ENCODE assay signal across 12 cellular contexts in genomic region chr1:214329456-214330220, GRCh38.
"Had no signal": no experiment of that assay in that cellular context is flagged by ENCODE, and none has a peak within 500 bp of the region (broad histone marks: within the 10 kb centered on the region; RNA-seq: fewer than 3 reads in every experiment).

No MANE protein-coding gene starts in this region.

- FAIRE-seq: frontal cortex, urothelium cell line had no signal

- H3K4me3 ChIP-seq: adrenal gland, coronary artery, smooth muscle cell, thoracic aorta had no signal

- H3K9me3 ChIP-seq: adrenal gland, thoracic aorta had no signal

- H3K36me3 Mint-ChIP-seq: natural killer cell treated with Interleukin-12 subunit alpha and Interleukin-12 subunit beta and Interleukin-15 and Interleukin-18, amount 100 ng/mL, for 72 hours had no signal

- H3K9me3 Mint-ChIP-seq: activated CD4-positive, alpha-beta memory T cell treated with anti-CD3 and anti-CD28 coated beads, Interleukin-2, amount 10 ng/mL, durations not matched to agents 7 days and 5 days; activated T-cell treated with anti-CD3 and anti-CD28 coated beads, Interleukin-2, amount 50 U/mL, for 24 hours; central memory CD8-positive, alpha-beta T cell; natural killer cell treated with Interleukin-12 subunit alpha and Interleukin-12 subunit beta and Interleukin-15 and Interleukin-18, amount 100 ng/mL, for 72 hours; stimulated activated naive CD8-positive, alpha-beta T cell treated with anti-CD3 and anti-CD28 coated beads, Interleukin-15, Interleukin-2, amounts not matched to agents 100 ng/mL and 50 ng/mL, for 24 hours had no signal

- H3K4me3 Mint-ChIP-seq: activated CD4-positive, alpha-beta memory T cell treated with anti-CD3 and anti-CD28 coated beads, Interleukin-2, amount 10 ng/mL, durations not matched to agents 7 days and 5 days; activated CD4-positive, alpha-beta T cell treated with anti-CD3 and anti-CD28 coated beads for 36 hours; activated T-cell treated with anti-CD3 and anti-CD28 coated beads, Interleukin-2, amount 50 U/mL, for 24 hours; central memory CD8-positive, alpha-beta T cell; natural killer cell treated with Interleukin-12 subunit alpha and Interleukin-12 subunit beta and Interleukin-15 and Interleukin-18, amount 100 ng/mL, for 72 hours; stimulated activated naive CD8-positive, alpha-beta T cell treated with anti-CD3 and anti-CD28 coated beads, Interleukin-15, Interleukin-2, amounts not matched to agents 100 ng/mL and 50 ng/mL, for 24 hours had no signal

- H3K27me3 Mint-ChIP-seq: activated CD4-positive, alpha-beta memory T cell treated with anti-CD3 and anti-CD28 coated beads, Interleukin-2, amount 10 ng/mL, durations not matched to agents 7 days and 5 days; activated CD4-positive, alpha-beta T cell treated with anti-CD3 and anti-CD28 coated beads for 36 hours; activated T-cell treated with anti-CD3 and anti-CD28 coated beads, Interleukin-2, amount 50 U/mL, for 24 hours; central memory CD8-positive, alpha-beta T cell; natural killer cell treated with Interleukin-12 subunit alpha and Interleukin-12 subunit beta and Interleukin-15 and Interleukin-18, amount 100 ng/mL, for 72 hours; stimulated activated naive CD8-positive, alpha-beta T cell treated with anti-CD3 and anti-CD28 coated beads, Interleukin-15, Interleukin-2, amounts not matched to agents 100 ng/mL and 50 ng/mL, for 24 hours had no signal

- H3K27me3 ChIP-seq: adrenal gland had no signal

- H3K27ac ChIP-seq: adrenal gland, coronary artery, thoracic aorta had no signal

- H3K36me3 ChIP-seq: adrenal gland had no signal

- H3K27ac Mint-ChIP-seq: activated CD4-positive, alpha-beta memory T cell treated with anti-CD3 and anti-CD28 coated beads, Interleukin-2, amount 10 ng/mL, durations not matched to agents 7 days and 5 days; activated T-cell treated with anti-CD3 and anti-CD28 coated beads, Interleukin-2, amount 50 U/mL, for 24 hours; natural killer cell treated with Interleukin-12 subunit alpha and Interleukin-12 subunit beta and Interleukin-15 and Interleukin-18, amount 100 ng/mL, for 72 hours; stimulated activated naive CD8-positive, alpha-beta T cell treated with anti-CD3 and anti-CD28 coated beads, Interleukin-15, Interleukin-2, amounts not matched to agents 100 ng/mL and 50 ng/mL, for 24 hours had no signal

- H3K4me2 ChIP-seq: smooth muscle cell had no signal
